9 cellular contexts compared by ENCODE assay signal in the genomic region with DNA sequence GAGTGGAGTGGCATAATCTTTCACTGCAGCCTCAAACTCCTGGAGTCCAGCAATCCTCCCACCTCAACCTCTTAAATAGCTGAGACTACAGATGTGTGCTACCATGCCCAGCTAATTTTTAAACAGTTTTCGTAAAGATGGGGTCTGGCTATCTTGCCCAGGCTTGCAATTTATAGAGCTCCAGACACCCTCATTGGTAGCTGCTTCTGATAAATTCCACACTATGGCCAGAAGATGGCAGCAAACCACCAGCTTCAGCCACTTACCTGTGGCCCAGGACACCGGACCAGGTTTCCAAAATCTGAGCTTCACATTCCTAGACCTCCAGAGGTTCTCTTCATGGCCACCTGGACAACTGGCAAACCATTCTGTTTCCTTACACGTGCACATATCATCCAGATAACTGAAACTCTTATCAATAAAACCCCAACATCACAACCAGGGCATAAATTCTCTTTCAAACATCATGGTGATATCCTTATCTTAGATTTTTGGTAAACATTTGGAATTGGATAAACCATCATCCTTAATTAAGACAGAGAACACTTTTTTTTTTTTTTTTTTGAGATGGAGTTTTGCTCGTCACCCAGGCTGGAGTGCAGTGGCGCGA. TPM values are rescaled to one million over a fixed set of nuclear protein-coding genes. Genes with fewer than 3 reads are reported as not detected.
DNase-seq lines count a peak whose midpoint lies in the region; ATAC-seq and TF ChIP-seq lines count a peak whose summit lies in the region.
"Had no signal": no experiment of that assay in that cellular context is flagged by ENCODE, and none has a peak within 500 bp of the region (broad histone marks: within the 10 kb centered on the region; RNA-seq: fewer than 3 reads in every experiment).

No MANE protein-coding gene starts in this region.

- H3K36me3 Mint-ChIP-seq in Caco-2 (ENCODE audit: insufficient read depth, unreplicated experiment) (peaks cover 52% of the 10 kb centered on the region), glutamatergic neuron (ENCODE audit: unreplicated experiment) (no peaks in the 10 kb centered on the region)

- H3K27me3 Mint-ChIP-seq in Caco-2 (ENCODE audit: insufficient read depth, unreplicated experiment) (no peaks in the 10 kb centered on the region), glutamatergic neuron (ENCODE audit: unreplicated experiment) (peaks cover 4% of the 10 kb centered on the region)

- intact Hi-C loops in Caco-2 (cut with micrococcal nuclease; ENCODE audit: unreplicated experiment) (loop anchor here (1.0 to 2.0 kb wide), 3 partner anchors 35 to 168 kb away; no protein-coding TSS in a partner anchor), prostate gland (cut with DNase I) (loop anchor here (5.0 kb wide), 1 partner anchor 156 kb away; a partner anchor contains a TSS), aorta (cut with DNase I) (loop anchor here (1.0 to 2.0 kb wide), 2 partner anchors 35 to 36 kb away; no protein-coding TSS in a partner anchor)

- DNase-seq in Caco-2: peak; percentile 75 to 76
- DNase-seq in RPMI7951 (ENCODE audit: low read depth): peak; percentile 48
- DNase-seq in activated naive CD4-positive, alpha-beta T cell treated with Interleukin-2 at 50 U/mL for 16 hours: peak; percentile 65
- no peak for DNase-seq in glutamatergic neuron
- DNase-seq in prostate gland (ENCODE audit: low spot score): peak; percentile 73
- peak; percentile 49 to 76 for DNase-seq in aorta

- H3K27me3 ChIP-seq in Caco-2 (replicated peaks; ENCODE audit: control insufficient read depth, insufficient read depth, low read length) (no peaks in the 10 kb centered on the region), prostate gland (replicated peaks; ENCODE audit: insufficient read depth) (no peaks in the 10 kb centered on the region), aorta (ENCODE audit: control insufficient read depth in 1 of 2, insufficient read depth in 2 of 2, low read length in 1 of 2) (no peaks in the 10 kb centered on the region)

- H3K36me3 ChIP-seq in Caco-2 (ENCODE audit: control insufficient read depth, insufficient read depth, low read length) (peaks cover 2% of the 10 kb centered on the region), prostate gland (peaks cover 0 to 3% of the 10 kb centered on the region in 2 donors), aorta (ENCODE audit: control insufficient read depth in 1 of 2, insufficient read depth in 2 of 2, low read length in 1 of 2) (no peaks in the 10 kb centered on the region)

- H3K9me3 Mint-ChIP-seq in Caco-2 (ENCODE audit: unreplicated experiment) (no peaks in the 10 kb centered on the region), glutamatergic neuron (ENCODE audit: unreplicated experiment) (peaks cover 8% of the 10 kb centered on the region)

- 58% methylated on average over 6 of the region's 6 CpGs for WGBS in prostate gland
- WGBS in aorta, 2 donors: 47 to 48% methylated on average over 6 of the region's 6 CpGs

- peak; percentile 35 for ATAC-seq in HG02798 (IDR thresholded peaks at IDR 0.05; ENCODE audit: poor library complexity, unreplicated experiment)
- peak; percentile 66 for ATAC-seq in aorta (ENCODE audit: low FRiP score)
- no peak for ATAC-seq in HG03196 (IDR thresholded peaks at IDR 0.05; ENCODE audit: unreplicated experiment)

- CTCF ChIA-PET in Caco-2 (lab: Charles Lee): interaction anchor here (0.6 to 12.8 kb wide), 28 partner anchors 10 to 1517 kb away, joined by 3 to 405 read pairs (median 6); a partner anchor contains a TSS

- TF ChIP-seq CTCF in Caco-2 (IDR thresholded peaks at IDR 0.05; ENCODE audit: insufficient read depth in 1 of 2, low read depth in 1 of 2, low read length in 1 of 2, severe bottlenecking in 1 of 2, unreplicated experiment in 1 of 2) (peak; percentile 73 to 87), glutamatergic neuron (IDR thresholded peaks at IDR 0.05; ENCODE audit: partially characterized antibody, unreplicated experiment) (peak; percentile 74), prostate gland (IDR thresholded peaks at IDR 0.05) (peak; percentile 67 to 94 (median 86))

- TSS peak; percentile 6 for BruUV-seq in Caco-2 (replicated peaks; lab: Mats Ljungman, UMichigan)

- no peak overlapping the region for H3K4me3 Mint-ChIP-seq in Caco-2 (ENCODE audit: unreplicated experiment)
- H3K4me3 Mint-ChIP-seq in glutamatergic neuron (ENCODE audit: unreplicated experiment): no peak overlapping the region

- H3K4me1 Mint-ChIP-seq in Caco-2 (ENCODE audit: low read depth, unreplicated experiment) (peaks cover 11% of the 10 kb centered on the region), glutamatergic neuron (ENCODE audit: low read depth, unreplicated experiment) (peaks cover 3% of the 10 kb centered on the region)

- POLR2A ChIA-PET in Caco-2 (lab: Charles Lee): interaction anchor here (0.8 to 2.0 kb wide), 5 partner anchors 33 to 133 kb away, joined by 3 to 22 read pairs (median 7); a partner anchor contains a TSS

- peak overlapping the region; percentile 63 for H3K27ac Mint-ChIP-seq in Caco-2 (ENCODE audit: unreplicated experiment)
- no peak overlapping the region for H3K27ac Mint-ChIP-seq in glutamatergic neuron (ENCODE audit: unreplicated experiment)

- H3K4me3 ChIP-seq in Caco-2 (ENCODE audit: low read depth, low read length): no peak overlapping the region
- H3K4me3 ChIP-seq in prostate gland: no peak overlapping the region
- H3K4me3 ChIP-seq in aorta (ENCODE audit: low read length in 2 of 2): no peak overlapping the region

- H3K4me1 ChIP-seq in Caco-2: no peaks in the 10 kb centered on the region
- H3K4me1 ChIP-seq in prostate gland (replicated peaks): no peaks in the 10 kb centered on the region
- H3K4me1 ChIP-seq in aorta (ENCODE audit: control insufficient read depth in 1 of 2, insufficient read depth in 2 of 2, low read length in 2 of 2): peaks cover 0 to 4% of the 10 kb centered on the region in 2 donors

- H3K27ac ChIP-seq in prostate gland: peak overlapping the region; percentile 75 to 77
- H3K27ac ChIP-seq in aorta (ENCODE audit: low read depth in 1 of 2, low read length in 2 of 2): no peak overlapping the region

- H3K9me3 ChIP-seq in Caco-2: no peaks in the 10 kb centered on the region
- no peaks in the 10 kb centered on the region for H3K9me3 ChIP-seq in prostate gland
- no peaks in the 10 kb centered on the region for H3K9me3 ChIP-seq in aorta (ENCODE audit: control insufficient read depth, low read length)

- no peak for TF ChIP-seq POLR2A in prostate gland (IDR thresholded peaks at IDR 0.05)

RNA-seq across cellular contexts. Expression of a gene that starts 28.9 kb away (rescaled TPM):
- total RNA-seq in Caco-2 (2022) (1.7 and 2.3 TPM in 2 replicates), glutamatergic neuron (ENCODE audit: unreplicated experiment) (0.66 TPM), prostate gland (under 1 TPM in 1 of 2 donors, not detected in 1; 0.68 TPM), aorta (not detected)
- not detected in 2 replicates for total RNA-seq in RPMI7951 (2014; rRNA removed; shearing (Covaris generic))
- polyA plus RNA-seq in aorta: not detected
- total RNA-seq: T-helper 1 cell treated with Interleukin-12 subunit alpha and Interleukin-12 subunit beta and Interleukin-4 antibody, amounts not matched to agents 30 ng/mL and 1 ng/mL, for 36 hours had no signal

RNA-seq across cellular contexts. Expression of a gene that starts 29.0 kb away (rescaled TPM):
- 149 and 164 TPM in 2 replicates for total RNA-seq in Caco-2 (2022)
- total RNA-seq in RPMI7951 (2014; rRNA removed; shearing (Covaris generic)): 4.7 and 14.2 TPM in 2 replicates
- 195 TPM for total RNA-seq in glutamatergic neuron (ENCODE audit: unreplicated experiment)
- 100 to 1,000 TPM; 115 to 182 TPM for total RNA-seq in prostate gland
- 100 to 1,000 TPM in 1 of 2 donors, 10 to 100 TPM in 1; 69.9 to 115 TPM for total RNA-seq in aorta
- polyA plus RNA-seq in aorta: 100 to 1,000 TPM in 1 of 2 donors, 10 to 100 TPM in 1; 26.3 to 235 TPM

RNA-seq across cellular contexts. Expression of a gene that starts 39.0 kb away (rescaled TPM):
- 48.9 and 59.5 TPM in 2 replicates for total RNA-seq in Caco-2 (2022)
- total RNA-seq in RPMI7951 (2014; rRNA removed; shearing (Covaris generic)): 18.1 and 21.6 TPM in 2 replicates
- total RNA-seq in glutamatergic neuron (ENCODE audit: unreplicated experiment): 15.3 TPM
- total RNA-seq in prostate gland: 10 to 100 TPM; 12.7 to 14.8 TPM
- total RNA-seq in aorta: 1 to 10 TPM; 6.4 to 6.7 TPM
- polyA plus RNA-seq in aorta: 10 to 100 TPM in 1 of 2 donors, 1 to 10 TPM in 1; 9.5 to 12.7 TPM

RNA-seq across cellular contexts. Expression of a gene that starts 39.1 kb away (rescaled TPM):
- total RNA-seq in Caco-2 (2022): 205 and 227 TPM in 2 replicates
- 726 and 838 TPM in 2 replicates for total RNA-seq in RPMI7951 (2014; rRNA removed; shearing (Covaris generic))
- total RNA-seq in glutamatergic neuron (ENCODE audit: unreplicated experiment): 154 TPM
- total RNA-seq in prostate gland: 100 to 1,000 TPM; 310 to 446 TPM
- 100 to 1,000 TPM; 114 to 128 TPM for total RNA-seq in aorta
- 100 to 1,000 TPM; 302 to 686 TPM for polyA plus RNA-seq in aorta

RNA-seq across cellular contexts. Expression of a gene that starts 45.6 kb away (rescaled TPM):
- total RNA-seq in Caco-2 (2022) (14.4 and 15.9 TPM in 2 replicates), glutamatergic neuron (ENCODE audit: unreplicated experiment) (15.8 TPM), prostate gland (10 to 100 TPM in 1 of 2 donors, 1 to 10 TPM in 1; 7.7 to 16.5 TPM), aorta (1 to 10 TPM; 5.0 to 6.3 TPM)
- total RNA-seq in RPMI7951 (2014; rRNA removed; shearing (Covaris generic)): 10.7 and 14.3 TPM in 2 replicates
- polyA plus RNA-seq in aorta: 1 to 10 TPM; 4.0 to 7.5 TPM

Comparison
In these comparisons a context has a peak if more than half of its experiments do, and no peak if none do; other contexts are left out.
1. H3K27ac ChIP-seq: peak in prostate gland (2 of 2); none in aorta (0 of 2).
2. Peak in every context shown above with its lines, with median percentiles within 50 percentile points of each other: CTCF ChIP-seq.